ENCODE assay signal across 7 cellular contexts in the genomic region with DNA sequence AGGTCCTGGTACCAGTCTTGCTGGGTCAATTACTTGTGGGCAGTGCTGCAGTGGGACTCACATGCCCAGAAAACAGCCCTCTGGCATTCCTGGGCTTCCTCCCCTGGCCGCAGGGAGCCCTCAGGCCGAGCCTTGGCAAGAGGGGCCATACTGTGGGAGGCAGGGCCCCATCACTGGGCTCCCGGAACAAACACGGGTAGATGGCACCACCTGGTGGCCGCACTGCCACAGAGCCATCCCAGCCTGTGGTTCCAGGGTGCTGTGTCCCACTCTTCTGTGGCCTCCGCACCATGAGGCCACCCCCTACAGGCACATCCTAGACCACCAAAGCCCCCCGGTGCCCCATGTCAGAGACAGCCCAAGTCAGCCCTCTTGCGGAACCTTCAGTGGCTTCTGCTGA.
DNase-seq lines count a peak whose midpoint lies in the region; ATAC-seq and TF ChIP-seq lines count a peak whose summit lies in the region.
"Not testable (repeated sequence)": the region's sequence is repeated elsewhere in the genome, so short reads cannot be mapped to it uniquely, and the experiment has no call there.

No MANE protein-coding gene starts in this region.

- H3K9me3 ChIP-seq in mucosa of descending colon, result not testable (repeated sequence)

- not testable (repeated sequence) for H3K4me3 Mint-ChIP-seq in T-cell; effector memory CD8-positive, alpha-beta T cell

- not testable (repeated sequence) for H3K4me1 ChIP-seq in mucosa of descending colon (ENCODE audit: low read depth)

- H3K36me3 Mint-ChIP-seq in T-cell; effector memory CD8-positive, alpha-beta T cell (ENCODE audit: insufficient read depth): not testable (repeated sequence)

- not testable (repeated sequence) for H3K4me1 Mint-ChIP-seq in T-cell; effector memory CD8-positive, alpha-beta T cell (ENCODE audit: low read depth in 2 of 2)

- not testable (repeated sequence) for H3K36me3 ChIP-seq in mucosa of descending colon (ENCODE audit: low read depth)

- TF ChIP-seq CTCF in mucosa of descending colon (IDR thresholded peaks at IDR 0.05), result not testable (repeated sequence)

- intact Hi-C loops in mucosa of descending colon (cut with DNase I, micrococcal nuclease), result not testable (repeated sequence)

- DNase-seq in T-cell; effector memory CD8-positive, alpha-beta T cell; mucosa of descending colon: not testable (repeated sequence)

- not testable (repeated sequence) for H3K27me3 Mint-ChIP-seq in T-cell; effector memory CD8-positive, alpha-beta T cell

- CTCF ChIA-PET in T-cell (lab: Charles Lee), result not testable (repeated sequence)

- H3K4me3 ChIP-seq in mucosa of descending colon, result not testable (repeated sequence)

- ATAC-seq in GM18909 (IDR thresholded peaks at IDR 0.05; ENCODE audit: poor library complexity, unreplicated experiment), result peak; percentile 95
- ATAC-seq in GM21423 (IDR thresholded peaks at IDR 0.05; ENCODE audit: unreplicated experiment), result peak; percentile 86
- peak; percentile 96 for ATAC-seq in HG02678 (IDR thresholded peaks at IDR 0.05; ENCODE audit: unreplicated experiment)
- peak; percentile 90 for ATAC-seq in HG03175 (IDR thresholded peaks at IDR 0.05; ENCODE audit: unreplicated experiment)
- ATAC-seq in T-cell (replicated peaks in 1 of 4), result peak; percentile 77 to 89 (median 84)
- ATAC-seq in effector memory CD8-positive, alpha-beta T cell (replicated peaks), result peak; percentile 85
- ATAC-seq in mucosa of descending colon, result peak; percentile 94

- H3K27ac Mint-ChIP-seq in T-cell; effector memory CD8-positive, alpha-beta T cell: not testable (repeated sequence)

- H3K9me3 Mint-ChIP-seq in T-cell; effector memory CD8-positive, alpha-beta T cell: not testable (repeated sequence)

- POLR2A ChIA-PET in T-cell (lab: Charles Lee), result not testable (repeated sequence)
